1 cellular context compared by ENCODE assay signal in genomic region chr13:114161028-114161556, GRCh38.
TF ChIP-seq lines count a peak whose summit lies in the region.

No MANE protein-coding gene starts in this region.

TF ChIP-seq in IMR-90, 13 proteins besides CTCF, POLR2A, EP300 and RAD21 (continued from another document):
- TF ChIP-seq, protein P1, sequence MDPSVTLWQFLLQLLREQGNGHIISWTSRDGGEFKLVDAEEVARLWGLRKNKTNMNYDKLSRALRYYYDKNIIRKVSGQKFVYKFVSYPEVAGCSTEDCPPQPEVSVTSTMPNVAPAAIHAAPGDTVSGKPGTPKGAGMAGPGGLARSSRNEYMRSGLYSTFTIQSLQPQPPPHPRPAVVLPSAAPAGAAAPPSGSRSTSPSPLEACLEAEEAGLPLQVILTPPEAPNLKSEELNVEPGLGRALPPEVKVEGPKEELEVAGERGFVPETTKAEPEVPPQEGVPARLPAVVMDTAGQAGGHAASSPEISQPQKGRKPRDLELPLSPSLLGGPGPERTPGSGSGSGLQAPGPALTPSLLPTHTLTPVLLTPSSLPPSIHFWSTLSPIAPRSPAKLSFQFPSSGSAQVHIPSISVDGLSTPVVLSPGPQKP (IDR thresholded peaks at IDR 0.05; ENCODE audit: borderline replicate concordance, low read depth, low read length) = no peak
- TF ChIP-seq RFX5 (IDR thresholded peaks at IDR 0.05; ENCODE audit: low read depth, low read length) = no peak
- TF ChIP-seq SMC3 (IDR thresholded peaks at IDR 0.05; ENCODE audit: low read depth, low read length) = no peak
- TF ChIP-seq CEBPB (IDR thresholded peaks at IDR 0.05; ENCODE audit: low read depth, low read length) = no peak
- TF ChIP-seq RCOR1 (IDR thresholded peaks at IDR 0.05; ENCODE audit: insufficient replicate concordance, low read length) = no peak
- TF ChIP-seq BHLHE40 (IDR thresholded peaks at IDR 0.05; ENCODE audit: low read depth, low read length) = no peak
- TF ChIP-seq, protein P2, sequence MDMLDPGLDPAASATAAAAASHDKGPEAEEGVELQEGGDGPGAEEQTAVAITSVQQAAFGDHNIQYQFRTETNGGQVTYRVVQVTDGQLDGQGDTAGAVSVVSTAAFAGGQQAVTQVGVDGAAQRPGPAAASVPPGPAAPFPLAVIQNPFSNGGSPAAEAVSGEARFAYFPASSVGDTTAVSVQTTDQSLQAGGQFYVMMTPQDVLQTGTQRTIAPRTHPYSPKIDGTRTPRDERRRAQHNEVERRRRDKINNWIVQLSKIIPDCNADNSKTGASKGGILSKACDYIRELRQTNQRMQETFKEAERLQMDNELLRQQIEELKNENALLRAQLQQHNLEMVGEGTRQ (IDR thresholded peaks at IDR 0.05; ENCODE audit: low read depth, low read length) = no peak
